27 cellular contexts compared by ENCODE assay signal in genomic region chr6:159271257-159271656, GRCh38.
"Had no signal": no experiment of that assay in that cellular context is flagged by ENCODE, and none has a peak within 500 bp of the region (broad histone marks: within the 10 kb centered on the region; RNA-seq: fewer than 3 reads in every experiment).

No MANE protein-coding gene starts in this region.

- H3K4me1 Mint-ChIP-seq: stimulated activated effector memory CD8-positive, alpha-beta T cell treated with anti-CD3 and anti-CD28 coated beads, Interleukin-12 subunit alpha, Interleukin-12 subunit beta, amount 100 ng/mL, for 72 hours; stimulated activated naive B cell treated with anti-CD40 and anti-IgM and Interleukin-4, amounts not matched to agents 10 μg/mL and 1 μg/mL and 100 μg/mL, for 72 hours; stimulated activated naive CD8-positive, alpha-beta T cell treated with anti-CD3 and anti-CD28 coated beads, Interleukin-15, amount 100 ng/mL, for 72 hours had no signal

- H3K4me3 Mint-ChIP-seq: stimulated activated effector memory CD8-positive, alpha-beta T cell treated with anti-CD3 and anti-CD28 coated beads, Interleukin-12 subunit alpha, Interleukin-12 subunit beta, amount 100 ng/mL, for 72 hours; stimulated activated naive B cell treated with anti-CD40 and anti-IgM and Interleukin-4, amounts not matched to agents 10 μg/mL and 1 μg/mL and 100 μg/mL, for 72 hours; stimulated activated naive CD8-positive, alpha-beta T cell treated with anti-CD3 and anti-CD28 coated beads, Interleukin-15, amount 100 ng/mL, for 72 hours; stimulated activated naive CD8-positive, alpha-beta T cell treated with anti-CD3 and anti-CD28 coated beads, Interleukin-15, Interleukin-2, amounts not matched to agents 100 ng/mL and 50 ng/mL, for 24 hours; type B pancreatic cell had no signal

- H3K9me3 Mint-ChIP-seq: stimulated activated naive CD8-positive, alpha-beta T cell treated with anti-CD3 and anti-CD28 coated beads, Interleukin-15, amount 100 ng/mL, for 72 hours; stimulated activated naive CD8-positive, alpha-beta T cell treated with anti-CD3 and anti-CD28 coated beads, Interleukin-15, Interleukin-2, amounts not matched to agents 100 ng/mL and 50 ng/mL, for 24 hours; type B pancreatic cell had no signal

- H3K27me3 ChIP-seq: stomach, suprapubic skin, testis, thyroid gland, tibial artery, tibial nerve, transverse colon, upper lobe of left lung, upper lobe of right lung, uterus, vagina had no signal

- FAIRE-seq: urothelium cell line had no signal

- DNase-seq: stimulated activated CD4-positive, alpha-beta T cell treated with anti-CD3 and anti-CD28 coated beads, Interleukin-2, amount 100 ng/mL, for 48 hours; stimulated activated CD4-positive, alpha-beta T cell treated with anti-CD3 and anti-CD28 coated beads, Interleukin-4, amount 100 ng/mL, for 1 hour; stimulated activated CD4-positive, alpha-beta T cell treated with anti-CD3 and anti-CD28 coated beads, Interleukin-4, amount 100 ng/mL, for 24 hours; stimulated activated CD4-positive, alpha-beta T cell treated with anti-CD3 and anti-CD28 coated beads, Interleukin-4, amount 100 ng/mL, for 4 hours; stimulated activated CD8-positive, alpha-beta memory T cell treated with anti-CD3 and anti-CD28 coated beads, Interleukin-4, amount 100 ng/mL, for 48 hours; stimulated activated naive B cell treated with anti-CD40 and anti-IgM and Interleukin-4, amounts not matched to agents 10 μg/mL and 1 μg/mL and 100 μg/mL, for 72 hours; stimulated activated naive CD4-positive, alpha-beta T cell; stimulated activated naive CD4-positive, alpha-beta T cell treated with Interleukin-2 at 50 U/mL for 16 hours; stimulated activated naive CD8-positive, alpha-beta T cell treated with anti-CD3 and anti-CD28 coated beads, Interleukin-15, amount 100 ng/mL, for 72 hours; stimulated activated naive CD8-positive, alpha-beta T cell treated with anti-CD3 and anti-CD28 coated beads, Interleukin-15, Interleukin-2, amounts not matched to agents 100 U/mL and 50 U/mL, for 24 hours; stomach; substantia nigra; testis; thyroid gland; tibial artery; transverse colon; upper lobe of right lung; uterus had no signal

- H3K36me3 Mint-ChIP-seq: stimulated activated effector memory CD8-positive, alpha-beta T cell treated with anti-CD3 and anti-CD28 coated beads, Interleukin-12 subunit alpha, Interleukin-12 subunit beta, amount 100 ng/mL, for 72 hours; stimulated activated naive B cell treated with anti-CD40 and anti-IgM and Interleukin-4, amounts not matched to agents 10 μg/mL and 1 μg/mL and 100 μg/mL, for 72 hours; type B pancreatic cell had no signal

- ATAC-seq: stimulated activated effector memory CD8-positive, alpha-beta T cell treated with anti-CD3 and anti-CD28 coated beads, Interleukin-12 subunit alpha, Interleukin-12 subunit beta, amount 100 ng/mL, for 72 hours; stimulated activated naive B cell treated with anti-CD40 and anti-IgM and Interleukin-4, amounts not matched to agents 10 μg/mL and 1 μg/mL and 100 μg/mL, for 72 hours; stimulated activated naive CD8-positive, alpha-beta T cell treated with anti-CD3 and anti-CD28 coated beads, Interleukin-15, amount 100 ng/mL, for 72 hours; stimulated activated naive CD8-positive, alpha-beta T cell treated with anti-CD3 and anti-CD28 coated beads, Interleukin-15, Interleukin-2, amounts not matched to agents 100 U/mL and 50 U/mL, for 24 hours; upper lobe of right lung had no signal

- H3K27ac Mint-ChIP-seq: stimulated activated effector memory CD8-positive, alpha-beta T cell treated with anti-CD3 and anti-CD28 coated beads, Interleukin-12 subunit alpha, Interleukin-12 subunit beta, amount 100 ng/mL, for 72 hours; stimulated activated naive B cell treated with anti-CD40 and anti-IgM and Interleukin-4, amounts not matched to agents 10 μg/mL and 1 μg/mL and 100 μg/mL, for 72 hours; stimulated activated naive CD8-positive, alpha-beta T cell treated with anti-CD3 and anti-CD28 coated beads, Interleukin-15, amount 100 ng/mL, for 72 hours; stimulated activated naive CD8-positive, alpha-beta T cell treated with anti-CD3 and anti-CD28 coated beads, Interleukin-15, Interleukin-2, amounts not matched to agents 100 ng/mL and 50 ng/mL, for 24 hours; type B pancreatic cell had no signal

- H3K4me1 ChIP-seq: stomach, suprapubic skin, testis, thyroid gland, tibial artery, tibial nerve, transverse colon, upper lobe of left lung, upper lobe of right lung, uterus, vagina had no signal

- H3K27ac ChIP-seq: stomach, suprapubic skin, testis, thoracic aorta, thyroid gland, tibial artery, tibial nerve, transverse colon, upper lobe of left lung, upper lobe of right lung, uterus, vagina had no signal

- H3K4me3 ChIP-seq: stomach, suprapubic skin, testis, thoracic aorta, thyroid gland, tibial artery, tibial nerve, transverse colon, upper lobe of left lung, upper lobe of right lung, uterus, vagina had no signal

- H3K36me3 ChIP-seq: stomach, suprapubic skin, thoracic aorta, thyroid gland, tibial artery, transverse colon, upper lobe of left lung, upper lobe of right lung, uterus, vagina had no signal

- H3K9me3 ChIP-seq: stomach, suprapubic skin, testis, thoracic aorta, thyroid gland, tibial artery, tibial nerve, transverse colon, upper lobe of left lung, upper lobe of right lung, uterus, vagina had no signal
